In genomic region chrX:73849054-73849453, GRCh38 we compare ENCODE assay signal across 1 cellular context.
TF ChIP-seq lines count a peak whose summit lies in the region.

No MANE protein-coding gene starts in this region.

TF ChIP-seq in SK-N-SH, 30 proteins besides CTCF, POLR2A, EP300 and RAD21 (continued from another document):
- no peak for TF ChIP-seq USF1 (IDR thresholded peaks at IDR 0.05; ENCODE audit: borderline replicate concordance, low read depth)
- TF ChIP-seq MEF2A (IDR thresholded peaks at IDR 0.05; ENCODE audit: borderline replicate concordance, low read depth), result no peak
- no peak for TF ChIP-seq TCF12 (IDR thresholded peaks at IDR 0.05)
- TF ChIP-seq REST (IDR thresholded peaks at IDR 0.05; ENCODE audit: low read depth, low read length), result no peak
- no peak for TF ChIP-seq TAF1 (IDR thresholded peaks at IDR 0.05; ENCODE audit: borderline replicate concordance, low read depth, low read length)
- no peak for TF ChIP-seq GATA2 (CRISPR knock-in tag; IDR thresholded peaks at IDR 0.05)
- TF ChIP-seq USF2 (IDR thresholded peaks at IDR 0.05; ENCODE audit: borderline replicate concordance, low read depth, low read length), result no peak
- no peak for TF ChIP-seq IRF3 (IDR thresholded peaks at IDR 0.05; ENCODE audit: low read depth, low read length)
- TF ChIP-seq PBX3 (IDR thresholded peaks at IDR 0.05), result no peak
- no peak for TF ChIP-seq MXI1 (IDR thresholded peaks at IDR 0.05; ENCODE audit: low read depth, low read length)
TF ChIP-seq in SK-N-SH: peak in this region for 0.
